8 cellular contexts compared by ENCODE assay signal in genomic region chr22:25462474-25463346, GRCh38.
DNase-seq lines count a peak whose midpoint lies in the region; ATAC-seq and TF ChIP-seq lines count a peak whose summit lies in the region.
"Not testable (repeated sequence)": the region's sequence is repeated elsewhere in the genome, so short reads cannot be mapped to it uniquely, and the experiment has no call there.

No MANE protein-coding gene starts in this region.

- H3K9me3 Mint-ChIP-seq in CD8-positive, alpha-beta memory T cell = not testable (repeated sequence)

- intact Hi-C loops in esophagus muscularis mucosa (cut with DNase I) = loop anchor here (1.0 to 5.0 kb wide), 2 partner anchors 240 to 311 kb away; no protein-coding TSS in a partner anchor

- H3K36me3 Mint-ChIP-seq in CD8-positive, alpha-beta memory T cell = peaks cover 0 to 66% (median 22%) of the 10 kb centered on the region in 3 donors

- ATAC-seq in GM21737 (IDR thresholded peaks at IDR 0.05; ENCODE audit: unreplicated experiment) = peak; percentile 77

- H3K9me3 ChIP-seq in CD8-positive, alpha-beta memory T cell (ENCODE audit: low read length); SJSA1 (replicated peaks); esophagus muscularis mucosa: not testable (repeated sequence)

- not testable (repeated sequence) for H3K4me3 ChIP-seq in CD8-positive, alpha-beta memory T cell (ENCODE audit: low read length); NB4 (ENCODE audit: low read depth, low read length); SJSA1; esophagus muscularis mucosa

- not testable (repeated sequence) for H3K27ac ChIP-seq in CD8-positive, alpha-beta memory T cell (ENCODE audit: low read depth, low read length); SJSA1; esophagus muscularis mucosa (replicated peaks in 1 of 4)

- H3K36me3 ChIP-seq in CD8-positive, alpha-beta memory T cell (ENCODE audit: insufficient read depth, low read length) = peaks cover 12% of the 10 kb centered on the region
- H3K36me3 ChIP-seq in SJSA1 (peaks cover 32% of the 10 kb centered on the region), esophagus muscularis mucosa (peaks cover 30 to 58% (median 47%) of the 10 kb centered on the region in 4 donors)

- not testable (repeated sequence) for TF ChIP-seq EP300 in esophagus muscularis mucosa (IDR thresholded peaks at IDR 0.05)

- peak overlapping the region in 4 of 8 donors; percentile 62 to 86 (median 72) for H3K27ac Mint-ChIP-seq in CD8-positive, alpha-beta memory T cell

- not testable (repeated sequence) for H3K27me3 ChIP-seq in CD8-positive, alpha-beta memory T cell (ENCODE audit: insufficient read depth, low read length, poor library complexity, severe bottlenecking); SJSA1 (replicated peaks); esophagus muscularis mucosa

- POLR2A ChIA-PET in CD8-positive, alpha-beta memory T cell (lab: Charles Lee) = not testable (repeated sequence)

- TF ChIP-seq CTCF in NB4 (IDR thresholded peaks at IDR 0.05; ENCODE audit: low read depth, low read length) (peak; percentile 92), esophagus muscularis mucosa (IDR thresholded peaks at IDR 0.05) (peak; percentile 97 to 99 (median 98))

- peak; percentile 40 to 71 (median 50) for DNase-seq in CD8-positive, alpha-beta memory T cell
- DNase-seq in NB4 (ENCODE audit: low read depth) = peak; percentile 77
- peak; percentile 80 to 86 for DNase-seq in SJSA1 (ENCODE audit: low read depth in 1 of 2, low spot score in 2 of 2)
- peak; percentile 38 for DNase-seq in activated T-helper 1 cell treated with Interleukin-2 at 50 U/mL for 16 hours (ENCODE audit: low read depth)
- DNase-seq in esophagus muscularis mucosa (ENCODE audit: extremely low spot score) = not testable (repeated sequence)
- DNase-seq in middle frontal gyrus (ENCODE audit: extremely low spot score, low spot score) = peak; percentile 80
- peak; percentile 51 for DNase-seq in stimulated activated CD8-positive, alpha-beta memory T cell treated with anti-CD3 and anti-CD28 coated beads, Interleukin-15, amount 100 ng/mL, for 1 hour (ENCODE audit: low read depth)

- not testable (repeated sequence) for H3K4me1 ChIP-seq in CD8-positive, alpha-beta memory T cell (ENCODE audit: insufficient read depth, low read length); SJSA1 (replicated peaks); esophagus muscularis mucosa

- not testable (repeated sequence) for H3K4me1 Mint-ChIP-seq in CD8-positive, alpha-beta memory T cell

- TF ChIP-seq POLR2A in NB4 (IDR thresholded peaks at IDR 0.05; ENCODE audit: extremely low read depth, insufficient read length); esophagus muscularis mucosa (IDR thresholded peaks at IDR 0.05; ENCODE audit: low read depth): not testable (repeated sequence)

- 40% methylated on average over 14 of the region's 15 CpGs for WGBS in esophagus muscularis mucosa

- CTCF ChIA-PET in CD8-positive, alpha-beta memory T cell (lab: Charles Lee) = interaction anchor here (0.6 to 2.3 kb wide), 6 partner anchors 15 to 870 kb away, joined by 3 to 8 read pairs (median 3); no protein-coding TSS in a partner anchor

- not testable (repeated sequence) for H3K4me3 Mint-ChIP-seq in CD8-positive, alpha-beta memory T cell

- H3K27me3 Mint-ChIP-seq in CD8-positive, alpha-beta memory T cell = not testable (repeated sequence)
